ENCODE assay signal across 23 cellular contexts in the genomic region with DNA sequence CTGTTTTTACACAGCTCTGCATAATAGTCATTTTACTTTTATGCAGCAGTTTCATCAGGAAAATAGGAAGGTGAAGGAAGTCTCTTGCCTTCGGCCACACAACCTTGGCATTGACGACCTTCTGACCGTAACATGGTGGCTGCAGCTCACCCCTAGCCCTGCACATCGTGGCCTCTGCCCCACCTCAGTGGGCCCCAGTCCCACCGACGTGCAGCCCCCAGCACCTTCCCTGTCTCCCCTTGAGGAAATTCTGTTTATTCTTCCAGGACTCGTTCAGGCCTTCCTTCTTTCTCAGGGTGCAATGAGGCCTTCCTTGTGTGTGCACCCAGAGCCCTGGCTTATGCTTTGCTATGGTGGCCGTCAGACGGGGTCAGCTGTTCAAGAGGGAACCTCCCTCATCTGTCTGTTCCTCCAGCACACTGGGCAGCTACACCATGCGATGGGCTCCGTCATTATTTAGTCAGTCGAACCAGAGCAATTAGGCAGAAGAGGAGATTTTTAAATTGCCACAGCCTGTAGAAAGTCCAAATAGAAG.
"Had no signal": no experiment of that assay in that cellular context is flagged by ENCODE, and none has a peak within 500 bp of the region (broad histone marks: within the 10 kb centered on the region; RNA-seq: fewer than 3 reads in every experiment).

No MANE protein-coding gene starts in this region.

- H3K4me3 ChIP-seq: ascending aorta, body of pancreas, K562, Peyer's patch had no signal

- H3K36me3 ChIP-seq: ascending aorta, Peyer's patch had no signal

- H3K9me3 Mint-ChIP-seq: activated CD8-positive, alpha-beta T cell treated with anti-CD3 and anti-CD28 coated beads for 36 hours; activated naive CD4-positive, alpha-beta T cell treated with anti-CD3 and anti-CD28 coated beads, Interleukin-2, amount 50 U/mL, for 72 hours; activated naive CD8-positive, alpha-beta T cell treated with anti-CD3 and anti-CD28 coated beads, Interleukin-2, amount 50 U/mL, for 24 hours; central memory CD8-positive, alpha-beta T cell had no signal

- ATAC-seq: activated CD8-positive, alpha-beta T cell treated with anti-CD3 and anti-CD28 coated beads for 36 hours; activated naive CD4-positive, alpha-beta T cell treated with anti-CD3 and anti-CD28 coated beads, Interleukin-2, amount 50 U/mL, for 72 hours; activated naive CD8-positive, alpha-beta T cell treated with anti-CD3 and anti-CD28 coated beads, Interleukin-2, amount 50 U/mL, for 24 hours; K562; T-helper 17 cell had no signal

- H3K27ac ChIP-seq: ascending aorta, body of pancreas, Peyer's patch had no signal

- H3K36me3 Mint-ChIP-seq: activated naive CD4-positive, alpha-beta T cell treated with anti-CD3 and anti-CD28 coated beads, Interleukin-2, amount 50 U/mL, for 72 hours had no signal

- H3K27ac Mint-ChIP-seq: activated CD8-positive, alpha-beta T cell treated with anti-CD3 and anti-CD28 coated beads for 36 hours; activated naive CD4-positive, alpha-beta T cell treated with anti-CD3 and anti-CD28 coated beads, Interleukin-2, amount 50 U/mL, for 72 hours; activated naive CD8-positive, alpha-beta T cell treated with anti-CD3 and anti-CD28 coated beads, Interleukin-2, amount 50 U/mL, for 24 hours; T-helper 17 cell had no signal

- H3K4me3 Mint-ChIP-seq: activated CD8-positive, alpha-beta T cell treated with anti-CD3 and anti-CD28 coated beads for 36 hours; activated naive CD8-positive, alpha-beta T cell treated with anti-CD3 and anti-CD28 coated beads, Interleukin-2, amount 50 U/mL, for 24 hours; central memory CD8-positive, alpha-beta T cell; T-helper 17 cell had no signal

- H3K4me1 Mint-ChIP-seq: activated naive CD8-positive, alpha-beta T cell treated with anti-CD3 and anti-CD28 coated beads, Interleukin-2, amount 50 U/mL, for 24 hours; central memory CD8-positive, alpha-beta T cell had no signal

- H3K27me3 Mint-ChIP-seq: central memory CD8-positive, alpha-beta T cell had no signal

- H3K9me3 ChIP-seq: ascending aorta, body of pancreas, Peyer's patch had no signal

- DNase-seq: activated CD4-positive, alpha-beta T cell treated with anti-CD3 and anti-CD28 coated beads, Interleukin-2, amount 50 U/mL, for 1 hour; activated CD4-positive, CD25-positive, alpha-beta regulatory T cell; activated CD8-positive, alpha-beta T cell treated with anti-CD3 and anti-CD28 coated beads for 36 hours; activated naive CD4-positive, alpha-beta T cell treated with Interleukin-2 at 50 U/mL for 16 hours; activated naive CD8-positive, alpha-beta T cell treated with anti-CD3 and anti-CD28 coated beads, Interleukin-2, amount 50 U/mL, for 24 hours; amniotic stem cell; Karpas-422; MM.1S; NCI-H1105; NCI-H1436; NCI-H1694 treated with DMSO at 0.1 percent for 48 hours; NCI-H2029 treated with DMSO at 0.1 percent for 48 hours; NCI-H510A treated with DMSO at 0.1 percent for 48 hours; NCI-H69; SHP77 treated with DMSO at 0.1 percent for 48 hours; T-helper 17 cell; T-helper 9 cell had no signal

- H3K27me3 ChIP-seq: ascending aorta, body of pancreas, Peyer's patch had no signal

- H3K4me1 ChIP-seq: ascending aorta, body of pancreas, Peyer's patch had no signal
